In the genomic region with DNA sequence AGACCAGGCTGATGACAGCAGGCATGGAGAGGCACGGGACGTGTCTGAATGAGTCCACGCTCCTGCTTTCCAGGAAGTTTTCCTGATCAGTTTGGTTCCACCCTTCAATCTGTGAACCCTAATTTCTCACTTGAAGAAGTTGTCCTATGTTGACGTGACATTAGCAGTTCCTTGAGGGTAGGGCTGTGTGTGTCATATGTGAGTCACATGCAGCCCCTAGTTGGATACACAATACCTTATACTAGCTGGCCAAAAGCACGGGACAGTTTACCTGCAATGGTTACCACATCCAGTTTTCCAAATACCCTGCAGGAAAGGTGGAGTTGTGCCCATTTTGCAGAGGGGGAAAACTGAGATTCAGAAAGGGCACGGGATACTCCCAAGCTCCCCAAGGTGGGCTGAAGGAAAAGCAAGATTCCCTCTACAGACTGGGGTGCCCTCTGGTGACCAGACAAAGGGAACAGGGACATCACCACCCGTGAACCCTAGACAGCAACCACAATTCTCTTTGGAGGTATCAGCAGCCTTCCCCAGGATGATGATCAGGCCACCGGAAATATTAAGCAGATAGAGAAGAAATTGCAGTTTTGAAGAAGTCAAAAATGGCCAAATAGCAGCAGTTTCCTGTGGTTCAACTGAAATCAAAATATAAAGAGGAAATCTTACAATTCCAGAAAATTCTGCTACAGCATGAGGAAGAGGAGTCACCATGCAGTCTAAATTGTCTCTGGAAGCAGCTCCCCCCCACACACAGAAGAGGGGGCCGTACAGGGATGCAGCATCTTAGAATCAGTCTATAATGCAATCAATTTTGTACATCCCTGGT, we compare ENCODE assay signal across 9 cellular contexts.
DNase-seq lines count a peak whose midpoint lies in the region; TF ChIP-seq lines count a peak whose summit lies in the region.
"Had no signal": no experiment of that assay in that cellular context is flagged by ENCODE, and none has a peak within 500 bp of the region (broad histone marks: within the 10 kb centered on the region; RNA-seq: fewer than 3 reads in every experiment).

No MANE protein-coding gene starts in this region.

- H3K79me1 ChIP-seq in trophoblast cell (ENCODE audit: low read length): no peaks in the 10 kb centered on the region

- H3K36me3 ChIP-seq in Loucy (ENCODE audit: insufficient read depth, low read length) (no peaks in the 10 kb centered on the region), mammary epithelial cell (ENCODE audit: insufficient read depth, low read length) (no peaks in the 10 kb centered on the region), neutrophil (no peaks in the 10 kb centered on the region), Karpas-422 (ENCODE audit: insufficient read depth, low read length) (no peaks in the 10 kb centered on the region), trophoblast cell (ENCODE audit: control insufficient read depth in 1 of 2, insufficient read depth in 2 of 2, low read length in 2 of 2) (no peaks in the 10 kb centered on the region)
- H3K36me3 ChIP-seq: HAP-1 had no signal

- H3F3A ChIP-seq in Loucy (ENCODE audit: low read depth): 0 out of 2 replicates have a peak, but pooled peaks cover 4% of the 10 kb centered on the region

- no TSS peak for BruUV-seq in mammary epithelial cell (replicated peaks; lab: Mats Ljungman, UMichigan)

- H2BK12ac ChIP-seq in trophoblast cell (ENCODE audit: low read length): no peak overlapping the region

- no peak overlapping the region for H3K23ac ChIP-seq in trophoblast cell (ENCODE audit: low read length)

- H3K4me3 ChIP-seq in Loucy (ENCODE audit: low read length, poor library complexity, severe bottlenecking) (no peak overlapping the region), mammary epithelial cell (replicated peaks in 1 of 3; ENCODE audit: insufficient read depth in 1 of 3, low read depth in 2 of 3, low read length in 3 of 3) (no peak overlapping the region), neutrophil (ENCODE audit: low read depth in 1 of 2, low read length in 1 of 2) (no peak overlapping the region), Karpas-422 (ENCODE audit: low read length) (no peak overlapping the region), trophoblast cell (ENCODE audit: low read depth, low read length) (no peak overlapping the region)
- H3K4me3 ChIP-seq: HAP-1 had no signal

- DNase-seq in SIG-M5 treated with dmso at 0.1 percent for 504 hours (lab: John Stamatoyannopoulos, UW; ENCODE audit: unreplicated experiment) (peak; percentile 42), SIG-M5 (lab: John Stamatoyannopoulos, UW) (no peak), mammary epithelial cell (no peak), Karpas-422 (no peak), trophoblast cell (no peak), NCI-H1417 treated with DMSO at 0.1 percent for 48 hours (lab: John Stamatoyannopoulos, UW) (no peak)

- H3K9ac ChIP-seq in Loucy (ENCODE audit: low read depth, low read length, poor library complexity, severe bottlenecking) (peak overlapping the region; percentile 45), mammary epithelial cell (ENCODE audit: insufficient read depth, low read length) (no peak overlapping the region), Karpas-422 (ENCODE audit: low read length) (no peak overlapping the region), trophoblast cell (ENCODE audit: low read length) (no peak overlapping the region)

- no peaks in the 10 kb centered on the region for H3K27me3 ChIP-seq in Loucy (ENCODE audit: insufficient read depth, low read length, poor library complexity, severe bottlenecking)
- H3K27me3 ChIP-seq in mammary epithelial cell (ENCODE audit: insufficient read depth, low read length): no peaks in the 10 kb centered on the region
- no peaks in the 10 kb centered on the region for H3K27me3 ChIP-seq in neutrophil
- no peaks in the 10 kb centered on the region for H3K27me3 ChIP-seq in Karpas-422 (ENCODE audit: low read length)
- no peaks in the 10 kb centered on the region for H3K27me3 ChIP-seq in trophoblast cell (ENCODE audit: insufficient read depth, low read length)

- no peak overlapping the region for H3K27ac ChIP-seq in mammary epithelial cell (ENCODE audit: insufficient read depth, low read depth, low read length)
- peak overlapping the region; percentile 19 for H3K27ac ChIP-seq in neutrophil
- H3K27ac ChIP-seq in Karpas-422 (ENCODE audit: low read length): no peak overlapping the region
- H3K27ac ChIP-seq in trophoblast cell (ENCODE audit: low read depth, low read length): no peak overlapping the region

- peaks cover 34% of the 10 kb centered on the region for H3K4me1 ChIP-seq in Loucy (ENCODE audit: insufficient read depth, low read length, poor library complexity, severe bottlenecking)
- H3K4me1 ChIP-seq in mammary epithelial cell (ENCODE audit: insufficient read depth, low read length): no peaks in the 10 kb centered on the region
- peaks cover 62 to 71% of the 10 kb centered on the region in 2 experiments for H3K4me1 ChIP-seq in neutrophil (ENCODE audit: control insufficient read depth in 1 of 2, insufficient read depth in 1 of 2, low read depth in 1 of 2, low read length in 1 of 2)
- H3K4me1 ChIP-seq in Karpas-422 (ENCODE audit: low read length): no peaks in the 10 kb centered on the region
- H3K4me1 ChIP-seq in trophoblast cell (ENCODE audit: control insufficient read depth in 1 of 2, insufficient read depth in 2 of 2, low read length in 2 of 2): peaks cover 0 to 3% of the 10 kb centered on the region in 2 experiments

- no peak overlapping the region for H3K14ac ChIP-seq in trophoblast cell (ENCODE audit: low read length)

- in situ Hi-C loops in mammary epithelial cell (cut with MboI; ENCODE audit: low sequenced_read_pairs in 2 of 2): no loop called here

- H4K20me1 ChIP-seq in Loucy (ENCODE audit: insufficient read depth, low read length, poor library complexity, severe bottlenecking) (no peaks in the 10 kb centered on the region), mammary epithelial cell (ENCODE audit: insufficient read depth, low read length) (no peaks in the 10 kb centered on the region), Karpas-422 (ENCODE audit: insufficient read depth, low read depth, low read length) (no peaks in the 10 kb centered on the region)

- CTCF ChIA-PET in mammary epithelial cell (lab: Charles Lee; ENCODE audit: low non-redundant PET): no interaction called here

- H4K91ac ChIP-seq in trophoblast cell (ENCODE audit: low read depth, low read length): no peak overlapping the region

- TF ChIP-seq CTCF in Loucy (conservative IDR thresholded peaks at IDR 0.05; ENCODE audit: low read length) (peak; percentile 69), mammary epithelial cell (conservative IDR thresholded peaks at IDR 0.05 in 1 of 2, IDR thresholded peaks at IDR 0.05 in 1 of 2; ENCODE audit: extremely low read depth in 1 of 2, insufficient read depth in 1 of 2, low read depth in 1 of 2, low read length in 2 of 2) (peak; percentile 4 to 55), neutrophil (IDR thresholded peaks at IDR 0.05) (no peak)

- H3K9me3 ChIP-seq in Loucy (ENCODE audit: insufficient read depth, low read depth, low read length) (no peaks in the 10 kb centered on the region), mammary epithelial cell (replicated peaks; ENCODE audit: insufficient read depth, low read length) (no peaks in the 10 kb centered on the region), neutrophil (no peaks in the 10 kb centered on the region), Karpas-422 (ENCODE audit: low read length) (no peaks in the 10 kb centered on the region), trophoblast cell (ENCODE audit: insufficient read depth, low read depth, low read length) (no peaks in the 10 kb centered on the region)
- H3K9me3 ChIP-seq: HAP-1 had no signal

- no peak overlapping the region for H2AFZ ChIP-seq in Loucy (ENCODE audit: low read length)
- H2AFZ ChIP-seq in mammary epithelial cell (ENCODE audit: low read depth, low read length): no peak overlapping the region
- no peak overlapping the region for H2AFZ ChIP-seq in Karpas-422 (ENCODE audit: low read length)
- no peak overlapping the region for H2AFZ ChIP-seq in trophoblast cell (ENCODE audit: insufficient read depth, low read length, poor library complexity)

- H2BK120ac ChIP-seq in trophoblast cell (ENCODE audit: insufficient read depth, low read length, poor library complexity): no peak overlapping the region

- H3K9me2 ChIP-seq in Loucy (replicated peaks; ENCODE audit: low read depth, low read length): no peaks in the 10 kb centered on the region
- no peaks in the 10 kb centered on the region for H3K9me2 ChIP-seq in Karpas-422 (replicated peaks; ENCODE audit: insufficient read depth, low read length)

- no peak overlapping the region for H3K18ac ChIP-seq in trophoblast cell (ENCODE audit: low read length)

- no peak overlapping the region for H4K12ac ChIP-seq in trophoblast cell (ENCODE audit: low read depth, low read length)

- no peak overlapping the region for H3K4ac ChIP-seq in trophoblast cell (ENCODE audit: low read depth, low read length)

- intact Hi-C loops in mammary epithelial cell (cut with micrococcal nuclease): loop anchor here (1.0 kb wide), 2 partner anchors 150 to 280 kb away; no protein-coding TSS in a partner anchor

- no peak overlapping the region for H2AK5ac ChIP-seq in trophoblast cell (ENCODE audit: low read length)

- WGBS in mammary epithelial cell (ENCODE audit: low coverage, missing lambda C conversion rate): 47% methylated on average over 9 of the region's 9 CpGs
- no CpG with 5 or more reads among the region's 9 CpGs for WGBS in trophoblast cell (ENCODE audit: extremely low coverage, insufficient coverage, insufficient read length)

- H3K4me2 ChIP-seq in Loucy (ENCODE audit: low read depth, low read length, poor library complexity, severe bottlenecking) (peak overlapping the region; percentile 58), mammary epithelial cell (ENCODE audit: insufficient read depth, low read depth, low read length) (no peak overlapping the region), Karpas-422 (ENCODE audit: low read depth, low read length, poor library complexity, severe bottlenecking) (no peak overlapping the region), trophoblast cell (ENCODE audit: low read length) (no peak overlapping the region)

- H3K79me2 ChIP-seq in Loucy (ENCODE audit: insufficient read depth, low read length) (no peaks in the 10 kb centered on the region), mammary epithelial cell (ENCODE audit: insufficient read depth, low read length) (no peaks in the 10 kb centered on the region), Karpas-422 (ENCODE audit: low read length) (no peaks in the 10 kb centered on the region), trophoblast cell (ENCODE audit: control insufficient read depth, insufficient read depth, low read length, poor library complexity) (no peaks in the 10 kb centered on the region)

- H2BK5ac ChIP-seq in trophoblast cell (ENCODE audit: low read depth, low read length, poor library complexity): no peak overlapping the region

- no peak overlapping the region for H4K8ac ChIP-seq in trophoblast cell (ENCODE audit: low read depth, low read length)

- dilution Hi-C loops in mammary epithelial cell (cut with HindIII; ENCODE audit: low sequenced_read_pairs): no loop called here
